Comparison of ENCODE assay signal across 22 cellular contexts in the genomic region with DNA sequence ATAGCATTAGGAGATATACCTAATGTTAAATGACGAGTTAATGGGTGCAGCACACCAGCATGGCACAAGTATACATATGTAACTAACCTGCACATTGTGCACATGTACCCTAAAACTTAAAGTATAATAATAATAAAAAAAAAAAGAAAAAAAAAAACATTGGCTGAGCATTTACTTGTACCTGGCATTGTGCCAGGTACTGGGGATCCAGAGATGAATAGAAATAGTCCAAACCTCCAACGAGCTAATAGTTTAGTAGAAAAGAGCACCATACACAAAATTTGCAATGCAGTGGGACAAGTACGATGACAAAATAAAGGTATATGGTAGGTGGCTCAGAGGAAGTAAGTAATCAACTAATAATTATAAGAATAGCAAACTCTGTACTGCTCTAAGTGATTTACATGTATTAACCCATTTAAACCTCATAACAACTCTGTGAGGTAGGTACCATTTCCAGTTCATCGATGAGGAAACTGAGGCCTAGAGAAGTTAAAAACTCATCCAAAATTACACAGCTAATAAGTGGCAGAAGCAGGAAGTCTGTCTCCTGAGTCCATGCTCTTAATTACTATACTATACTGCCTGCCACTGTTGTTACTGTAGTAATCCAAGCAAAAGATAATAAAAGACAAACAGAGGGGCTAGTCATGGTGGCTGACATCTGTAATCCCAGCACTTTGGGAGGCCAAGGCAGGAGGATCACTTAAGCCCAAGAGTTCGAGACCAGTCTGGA.
"Had no signal": no experiment of that assay in that cellular context is flagged by ENCODE, and none has a peak within 500 bp of the region (broad histone marks: within the 10 kb centered on the region; RNA-seq: fewer than 3 reads in every experiment).

No MANE protein-coding gene starts in this region.

- H3K4me1 Mint-ChIP-seq: activated B cell treated with CpG ODN at 0.5 μM for 24 hours; central memory CD8-positive, alpha-beta T cell; naive thymus-derived CD8-positive, alpha-beta T cell; neural progenitor cell had no signal

- DNase-seq: activated B cell treated with CpG ODN at 0.5 μM for 24 hours; activated naive CD4-positive, alpha-beta T cell treated with Interleukin-2 at 50 U/mL for 16 hours; activated T-cell treated with anti-CD3 and anti-CD28 coated beads for 4 hours; activated T-cell treated with anti-CD3 and anti-CD28 coated beads, Interleukin-2, amount 50 U/mL, for 72 hours; anterior cingulate cortex; effector CD4-positive, alpha-beta T cell; esophagus squamous epithelium; gastrocnemius medialis; glutamatergic neuron; left cardiac atrium; naive thymus-derived CD8-positive, alpha-beta T cell; occipital lobe; stimulated activated naive CD4-positive, alpha-beta T cell had no signal

- H3K27me3 Mint-ChIP-seq: activated B cell treated with CpG ODN at 0.5 μM for 24 hours; activated naive CD8-positive, alpha-beta T cell; central memory CD8-positive, alpha-beta T cell; dendritic cell treated with granulocyte-macrophage colony-stimulating factor and Interleukin-4, amounts not matched to agents 40 ng/mL and 50 ng/mL, for 4 days had no signal

- H3K36me3 Mint-ChIP-seq: activated naive CD8-positive, alpha-beta T cell; naive thymus-derived CD8-positive, alpha-beta T cell had no signal

- H3K27me3 ChIP-seq: esophagus squamous epithelium, gastrocnemius medialis, neural progenitor cell, right atrium auricular region had no signal

- ATAC-seq: activated T-cell treated with anti-CD3 and anti-CD28 coated beads, Interleukin-2, amount 50 U/mL, for 72 hours; gastrocnemius medialis; naive thymus-derived CD8-positive, alpha-beta T cell had no signal

- H3K4me3 ChIP-seq: esophagus squamous epithelium, gastrocnemius medialis, neural progenitor cell, right atrium auricular region, tibial nerve had no signal

- H3K27ac Mint-ChIP-seq: activated B cell treated with CpG ODN at 0.5 μM for 24 hours; activated naive CD8-positive, alpha-beta T cell; activated T-cell treated with anti-CD3 and anti-CD28 coated beads, Interleukin-2, amount 50 U/mL, for 72 hours; dendritic cell treated with granulocyte-macrophage colony-stimulating factor and Interleukin-4, amounts not matched to agents 40 ng/mL and 50 ng/mL, for 4 days; neural progenitor cell; T-helper 2 cell treated with Interferon-gamma antibody and Interleukin-4, amounts not matched to agents 5 μg/mL and 100 μg/mL, for 36 hours had no signal

- H3K4me3 Mint-ChIP-seq: activated B cell treated with CpG ODN at 0.5 μM for 24 hours; activated naive CD8-positive, alpha-beta T cell; activated T-cell treated with anti-CD3 and anti-CD28 coated beads, Interleukin-2, amount 50 U/mL, for 72 hours; central memory CD8-positive, alpha-beta T cell; dendritic cell treated with granulocyte-macrophage colony-stimulating factor and Interleukin-4, amounts not matched to agents 40 ng/mL and 50 ng/mL, for 4 days; naive thymus-derived CD8-positive, alpha-beta T cell; neural progenitor cell; T-helper 2 cell treated with Interferon-gamma antibody and Interleukin-4, amounts not matched to agents 5 μg/mL and 100 μg/mL, for 36 hours had no signal

- H3K9ac ChIP-seq: neural progenitor cell had no signal

- H3K9me3 ChIP-seq: esophagus squamous epithelium, gastrocnemius medialis, right atrium auricular region, tibial nerve had no signal

- H3K36me3 ChIP-seq: gastrocnemius medialis, neural progenitor cell, right atrium auricular region had no signal

- H3K27ac ChIP-seq: epithelial cell of prostate, neural progenitor cell, right atrium auricular region had no signal

- FAIRE-seq: bronchial epithelial cell had no signal

- H3K4me2 ChIP-seq: neural progenitor cell had no signal

- H3K4me1 ChIP-seq: right atrium auricular region had no signal

- H2AFZ ChIP-seq: neural progenitor cell had no signal

- H3K9me3 Mint-ChIP-seq: activated B cell treated with CpG ODN at 0.5 μM for 24 hours; central memory CD8-positive, alpha-beta T cell; dendritic cell treated with granulocyte-macrophage colony-stimulating factor and Interleukin-4, amounts not matched to agents 40 ng/mL and 50 ng/mL, for 4 days; neural progenitor cell; T-helper 2 cell treated with Interferon-gamma antibody and Interleukin-4, amounts not matched to agents 5 μg/mL and 100 μg/mL, for 36 hours had no signal
